Comparison of ENCODE assay signal across 15 cellular contexts in genomic region chr4:60216752-60217151, GRCh38.
A peak's percentile ranks its signal among the peaks of the same experiment; 100 is the strongest.
DNase-seq lines count a peak whose midpoint lies in the region; ATAC-seq and TF ChIP-seq lines count a peak whose summit lies in the region.
"Had no signal": no experiment of that assay in that cellular context is flagged by ENCODE, and none has a peak within 500 bp of the region (broad histone marks: within the 10 kb centered on the region; RNA-seq: fewer than 3 reads in every experiment).

No MANE protein-coding gene starts in this region.

- no peaks in the 10 kb centered on the region for H3K4me1 ChIP-seq in MM.1S (ENCODE audit: low read length)
- H3K4me1 ChIP-seq: ascending aorta had no signal

- no peaks in the 10 kb centered on the region for H3F3A ChIP-seq in MM.1S (ENCODE audit: insufficient read depth, low read length)

- no peaks in the 10 kb centered on the region for H3K79me2 ChIP-seq in MM.1S (ENCODE audit: low read length)

- no peaks in the 10 kb centered on the region for H3K9me3 ChIP-seq in MM.1S (replicated peaks; ENCODE audit: insufficient read depth, low read length)
- H3K9me3 ChIP-seq: ascending aorta had no signal

- no peak for ATAC-seq in GM21367 (IDR thresholded peaks at IDR 0.05; ENCODE audit: unreplicated experiment)
- no peak for ATAC-seq in GM18907 (IDR thresholded peaks at IDR 0.05; ENCODE audit: unreplicated experiment)
- ATAC-seq: left colon had no signal

- H3K4me3 ChIP-seq in brain microvascular endothelial cell (ENCODE audit: low read depth, low read length) = no peak overlapping the region
- no peak overlapping the region for H3K4me3 ChIP-seq in MM.1S (ENCODE audit: low read length)
- H3K4me3 ChIP-seq: ascending aorta had no signal

- H3K36me3 ChIP-seq in brain microvascular endothelial cell (replicated peaks) (no peaks in the 10 kb centered on the region), MM.1S (replicated peaks; ENCODE audit: insufficient read depth, low read length) (no peaks in the 10 kb centered on the region)
- H3K36me3 ChIP-seq: ascending aorta had no signal

- H3K9ac ChIP-seq in MM.1S (ENCODE audit: low read length) = no peak overlapping the region

- DNase-seq in ELR (ENCODE audit: low read depth) = peak; percentile 22
- DNase-seq in NCI-H2171 treated with DMSO at 0.1 percent for 48 hours (lab: John Stamatoyannopoulos, UW) = peak; percentile 12
- peak; percentile 84 for DNase-seq in brain microvascular endothelial cell
- DNase-seq in iris pigment epithelial cell (ENCODE audit: low read depth) = peak; percentile 16
- no peak for DNase-seq in iPS-NIHi11 (ENCODE audit: low spot score)
- no peak for DNase-seq in MM.1S
- DNase-seq: activated CD4-positive, alpha-beta T cell treated with anti-CD3 and anti-CD28 coated beads, Interleukin-2, amount 10 ng/mL, durations not matched to agents 7 days and 5 days; effector CD8-positive, alpha-beta T cell; left colon; NCI-H1092; NCI-H446 treated with DMSO at 0.1 percent for 48 hours; T-helper 1 cell had no signal

- no peaks in the 10 kb centered on the region for H3K27me3 ChIP-seq in brain microvascular endothelial cell (replicated peaks)
- H3K27me3 ChIP-seq in MM.1S (replicated peaks; ENCODE audit: insufficient read depth, low read length) = no peaks in the 10 kb centered on the region
- H3K27me3 ChIP-seq: ascending aorta had no signal

- H3K27ac ChIP-seq in brain microvascular endothelial cell (no peak overlapping the region), MM.1S (ENCODE audit: low read length) (no peak overlapping the region)
- H3K27ac ChIP-seq: ascending aorta had no signal

- TF ChIP-seq CTCF in brain microvascular endothelial cell (IDR thresholded peaks at IDR 0.05; ENCODE audit: low read depth, low read length, missing control alignments) (no peak), MM.1S (IDR thresholded peaks at IDR 0.05; ENCODE audit: low read length) (no peak)

- H3K9me2 ChIP-seq in MM.1S (replicated peaks; ENCODE audit: insufficient read depth, low read length) = no peaks in the 10 kb centered on the region

- H3K4me2 ChIP-seq in MM.1S (ENCODE audit: low read depth, low read length) = no peak overlapping the region

- no peak overlapping the region for H2AFZ ChIP-seq in MM.1S (ENCODE audit: low read length)

- no peaks in the 10 kb centered on the region for H4K20me1 ChIP-seq in MM.1S (ENCODE audit: insufficient read depth, low read length)

- in situ Hi-C loops in brain microvascular endothelial cell (cut with HindIII; ENCODE audit: low pct_ligation_motif_present, low sequenced_read_pairs) = no loop called here

Comparison
In these comparisons a context has a peak if more than half of its experiments do, and no peak if none do; other contexts are left out.
1. DNase-seq: peak in ELR (single experiment), NCI-H2171 treated with DMSO at 0.1 percent for 48 hours (single experiment), brain microvascular endothelial cell (single experiment) and iris pigment epithelial cell (single experiment); none in iPS-NIHi11 (single experiment) and MM.1S (single experiment).